ENCODE assay signal across 16 cellular contexts in genomic region chr9:89870207-89870606, GRCh38.
A peak's percentile ranks its signal among the peaks of the same experiment; 100 is the strongest.
DNase-seq lines count a peak whose midpoint lies in the region.
"Had no signal": no experiment of that assay in that cellular context is flagged by ENCODE, and none has a peak within 500 bp of the region (broad histone marks: within the 10 kb centered on the region; RNA-seq: fewer than 3 reads in every experiment).

No MANE protein-coding gene starts in this region.

- no peak overlapping the region for H4K91ac ChIP-seq in mesenchymal stem cell (ENCODE audit: low read length)

- H2BK12ac ChIP-seq in mesenchymal stem cell (ENCODE audit: low read length in 2 of 2): no peak overlapping the region

- DNase-seq in A172 (ENCODE audit: low spot score) (peak; percentile 49), amniotic epithelial cell (ENCODE audit: low read depth) (peak; percentile 21), mesenchymal stem cell (peak; percentile 28), NCI-H446 (lab: John Stamatoyannopoulos, UW) (no peak), EL (no peak), activated gamma-delta T cell (lab: John Stamatoyannopoulos, UW) (no peak), pons (ENCODE audit: low spot score) (no peak)
- DNase-seq: 8988T, AML-193, GF-D8, Kasumi-1, NCI-H187 treated with DMSO at 0.1 percent for 48 hours, NCI-H2107, NCI-H82 had no signal

- no peak overlapping the region for H3K23ac ChIP-seq in mesenchymal stem cell (ENCODE audit: low read length in 2 of 2)

- H3K9me3 ChIP-seq in mesenchymal stem cell (ENCODE audit: control insufficient read depth, low read length): no peaks in the 10 kb centered on the region
- H3K9me3 ChIP-seq: Peyer's patch had no signal

- no peak overlapping the region for H3K9ac ChIP-seq in mesenchymal stem cell (ENCODE audit: low read length)
- H3K9ac ChIP-seq in rectal smooth muscle tissue (ENCODE audit: low read length): no peak overlapping the region

- H3K18ac ChIP-seq in mesenchymal stem cell (ENCODE audit: low read depth in 1 of 2, low read length in 2 of 2): no peak overlapping the region

- no peaks in the 10 kb centered on the region for H3K27me3 ChIP-seq in mesenchymal stem cell (ENCODE audit: control insufficient read depth in 1 of 2, insufficient read depth in 1 of 2, low read length in 2 of 2)
- no peaks in the 10 kb centered on the region for H3K27me3 ChIP-seq in rectal smooth muscle tissue (ENCODE audit: control insufficient read depth, insufficient read depth, low read length)
- H3K27me3 ChIP-seq: Peyer's patch had no signal

- no peaks in the 10 kb centered on the region for H3K79me1 ChIP-seq in mesenchymal stem cell (replicated peaks; ENCODE audit: low read length, poor library complexity, severe bottlenecking)

- no peak overlapping the region for H2BK15ac ChIP-seq in mesenchymal stem cell (ENCODE audit: low read depth, poor library complexity, severe bottlenecking)

- no peak overlapping the region for H4K8ac ChIP-seq in mesenchymal stem cell (ENCODE audit: low read length)

- H3K36me3 ChIP-seq in mesenchymal stem cell (ENCODE audit: control insufficient read depth in 1 of 2, insufficient read depth in 2 of 2, low read depth in 1 of 2, low read length in 2 of 2) (no peaks in the 10 kb centered on the region), rectal smooth muscle tissue (ENCODE audit: control insufficient read depth, insufficient read depth, low read length) (no peaks in the 10 kb centered on the region)
- H3K36me3 ChIP-seq: Peyer's patch had no signal

- H2BK120ac ChIP-seq in mesenchymal stem cell (ENCODE audit: low read depth, low read length): no peak overlapping the region

- H3K4me1 ChIP-seq in mesenchymal stem cell (ENCODE audit: control insufficient read depth, insufficient read depth, low read depth, low read length) (peaks cover 9% of the 10 kb centered on the region), rectal smooth muscle tissue (ENCODE audit: control insufficient read depth, insufficient read depth, low read length) (peaks cover 21% of the 10 kb centered on the region)

- no peak overlapping the region for H2AFZ ChIP-seq in mesenchymal stem cell (ENCODE audit: low read depth, low read length)

- H3K14ac ChIP-seq in mesenchymal stem cell (ENCODE audit: low read length in 2 of 2): no peak overlapping the region

- H3K27ac ChIP-seq in mesenchymal stem cell (ENCODE audit: low read length, poor library complexity, severe bottlenecking): no peak overlapping the region
- peak overlapping the region; percentile 3 for H3K27ac ChIP-seq in rectal smooth muscle tissue (ENCODE audit: low read depth, low read length)
- H3K27ac ChIP-seq: Peyer's patch had no signal

- H2BK5ac ChIP-seq in mesenchymal stem cell (ENCODE audit: low read depth, low read length, poor library complexity, severe bottlenecking): no peak overlapping the region

- H3K4ac ChIP-seq in mesenchymal stem cell (ENCODE audit: low read depth in 1 of 2, low read length in 2 of 2): no peak overlapping the region

- H3K4me3 ChIP-seq in mesenchymal stem cell (ENCODE audit: insufficient read depth in 1 of 2, low read depth in 1 of 2, low read length in 2 of 2) (no peak overlapping the region), rectal smooth muscle tissue (ENCODE audit: low read length) (no peak overlapping the region)
- H3K4me3 ChIP-seq: Peyer's patch had no signal

- H2AK5ac ChIP-seq in mesenchymal stem cell (ENCODE audit: low read length, severe bottlenecking): no peak overlapping the region

- 65% methylated on average over 5 of the region's 5 CpGs for WGBS in mesenchymal stem cell

- no peak overlapping the region for H3K4me2 ChIP-seq in mesenchymal stem cell (ENCODE audit: low read length, poor library complexity, severe bottlenecking)

Comparison
In these comparisons a context has a peak if more than half of its experiments do, and no peak if none do; other contexts are left out.
1. DNase-seq: peak in A172 (single experiment), amniotic epithelial cell (single experiment) and mesenchymal stem cell (single experiment); none in NCI-H446 (0 of 2), EL (single experiment), activated gamma-delta T cell (single experiment) and pons (single experiment).